In genomic region chr11:65501005-65501529, GRCh38 we compare ENCODE assay signal across 8 cellular contexts. TPM values are rescaled to one million over a fixed set of nuclear protein-coding genes. Genes with fewer than 3 reads are reported as not detected.
A peak's percentile ranks its signal among the peaks of the same experiment; 100 is the strongest.
DNase-seq lines count a peak whose midpoint lies in the region; ATAC-seq and TF ChIP-seq lines count a peak whose summit lies in the region.

No MANE protein-coding gene starts in this region.

- TF ChIP-seq CTCF in heart right ventricle (IDR thresholded peaks at IDR 0.05) (no peak), astrocyte of the cerebellum (IDR thresholded peaks at IDR 0.05; ENCODE audit: low read depth, low read length, missing control alignments) (no peak), left lung (IDR thresholded peaks at IDR 0.05) (no peak), uterus (IDR thresholded peaks at IDR 0.05) (no peak)

- peaks cover 12 to 42% (median 29%) of the 10 kb centered on the region in 9 donors for H3K4me1 ChIP-seq in heart right ventricle
- H3K4me1 ChIP-seq in left lung: peaks cover 12 to 29% of the 10 kb centered on the region in 2 donors
- H3K4me1 ChIP-seq in uterus: peaks cover 0 to 5% of the 10 kb centered on the region in 2 donors

- intact Hi-C loops in heart right ventricle (cut with DNase I) (loop anchor here in 1 of 10 donors (5.0 kb wide), 1 partner anchor 79 kb away; the partner anchor contains the start of gene NEAT1), left ventricle myocardium superior (cut with micrococcal nuclease) (loop anchor here (5.0 kb wide), 1 partner anchor 74 kb away; no protein-coding TSS in a partner anchor), left lung (cut with DNase I) (loop anchor here in 1 of 2 donors (5.0 kb wide), 1 partner anchor 79 kb away; the partner anchor contains the start of gene NEAT1), uterus (cut with DNase I; ENCODE audit: low total_unique reads) (no loop called here)

- peaks cover 0 to 60% (median 43%) of the 10 kb centered on the region in 9 donors for H3K36me3 ChIP-seq in heart right ventricle
- peaks cover 4 to 49% of the 10 kb centered on the region in 2 donors for H3K36me3 ChIP-seq in left lung
- no peaks in the 10 kb centered on the region for H3K36me3 ChIP-seq in uterus

- H3K4me3 ChIP-seq in heart right ventricle (peak overlapping the region; percentile 68 to 88 (median 84)), astrocyte of the cerebellum (ENCODE audit: low read depth, low read length) (peak overlapping the region; percentile 87), left lung (peak overlapping the region; percentile 50 to 77), uterus (peak overlapping the region; percentile 85 to 90)

- ATAC-seq in heart right ventricle (no peak), left ventricle myocardium superior (no peak), left lung (no peak), HG03469 (IDR thresholded peaks at IDR 0.05; ENCODE audit: unreplicated experiment) (no peak), HG03432 (IDR thresholded peaks at IDR 0.05; ENCODE audit: unreplicated experiment) (no peak)

- in situ Hi-C loops in astrocyte of the cerebellum (cut with HindIII; ENCODE audit: low sequenced_read_pairs): no loop called here

- H3K9me3 ChIP-seq in heart right ventricle (no peaks in the 10 kb centered on the region), left lung (no peaks in the 10 kb centered on the region), uterus (no peaks in the 10 kb centered on the region)

- H3K27me3 ChIP-seq in heart right ventricle (no peaks in the 10 kb centered on the region), left lung (no peaks in the 10 kb centered on the region), uterus (no peaks in the 10 kb centered on the region)

- H3K27ac ChIP-seq in heart right ventricle (peak overlapping the region; percentile 97 to 100 (median 99)), left lung (peak overlapping the region; percentile 98 to 99), uterus (peak overlapping the region; percentile 96 to 97)

- DNase-seq in heart right ventricle: no peak
- DNase-seq in left ventricle myocardium superior: no peak
- DNase-seq in astrocyte of the cerebellum (ENCODE audit: low read depth): no peak
- no peak for DNase-seq in left lung
- no peak for DNase-seq in uterus
- no peak for DNase-seq in T-helper 1 cell

- TF ChIP-seq POLR2A in uterus (IDR thresholded peaks at IDR 0.05): peak in 1 of 2 donors; percentile 32

- WGBS in heart right ventricle, 2 donors: 1 to 2% methylated on average over 4 of the region's 4 CpGs

RNA-seq across cellular contexts. Expression of gene MALAT1, which starts 2.2 kb away (rescaled TPM):
- 1,000 to 10,000 TPM; 4,742 to 8,462 (median 5,956) TPM for total RNA-seq in heart right ventricle
- polyA plus RNA-seq in heart right ventricle: 1,000 to 10,000 TPM in 1 of 2 donors, 100 to 1,000 TPM in 1; 205 to 8,339 TPM
- 7,191 TPM for total RNA-seq in left ventricle myocardium superior
- total RNA-seq in left lung: over 10,000 TPM; 12,400 to 15,875 TPM
- over 10,000 TPM in 3 of 4 donors, 1,000 to 10,000 TPM in 1; 6,732 to 19,335 (median 13,886) TPM for total RNA-seq in uterus

RNA-seq across cellular contexts. Expression of gene SCYL1, which starts 23.8 kb away (rescaled TPM):
- total RNA-seq in heart right ventricle (10 to 100 TPM; 47.4 to 66.9 (median 55.6) TPM), left ventricle myocardium superior (60.4 TPM), left lung (10 to 100 TPM; 81.2 to 82.5 TPM), uterus (100 to 1,000 TPM in 1 of 4 donors, 10 to 100 TPM in 3; 28.8 to 101 (median 70.1) TPM)
- polyA plus RNA-seq in heart right ventricle: 100 to 1,000 TPM in 1 of 2 donors, 10 to 100 TPM in 1; 90.0 to 130 TPM

RNA-seq across cellular contexts. Expression of gene LTBP3, which starts 57.1 kb away (rescaled TPM):
- total RNA-seq in heart right ventricle (10 to 100 TPM; 54.4 to 92.5 (median 72.8) TPM), left ventricle myocardium superior (77.5 TPM), left lung (100 to 1,000 TPM in 1 of 2 donors, 10 to 100 TPM in 1; 70.8 to 157 TPM), uterus (100 to 1,000 TPM; 131 to 240 (median 217) TPM)
- polyA plus RNA-seq in heart right ventricle: 10 to 100 TPM; 42.7 to 79.7 TPM
